In the genomic region with DNA sequence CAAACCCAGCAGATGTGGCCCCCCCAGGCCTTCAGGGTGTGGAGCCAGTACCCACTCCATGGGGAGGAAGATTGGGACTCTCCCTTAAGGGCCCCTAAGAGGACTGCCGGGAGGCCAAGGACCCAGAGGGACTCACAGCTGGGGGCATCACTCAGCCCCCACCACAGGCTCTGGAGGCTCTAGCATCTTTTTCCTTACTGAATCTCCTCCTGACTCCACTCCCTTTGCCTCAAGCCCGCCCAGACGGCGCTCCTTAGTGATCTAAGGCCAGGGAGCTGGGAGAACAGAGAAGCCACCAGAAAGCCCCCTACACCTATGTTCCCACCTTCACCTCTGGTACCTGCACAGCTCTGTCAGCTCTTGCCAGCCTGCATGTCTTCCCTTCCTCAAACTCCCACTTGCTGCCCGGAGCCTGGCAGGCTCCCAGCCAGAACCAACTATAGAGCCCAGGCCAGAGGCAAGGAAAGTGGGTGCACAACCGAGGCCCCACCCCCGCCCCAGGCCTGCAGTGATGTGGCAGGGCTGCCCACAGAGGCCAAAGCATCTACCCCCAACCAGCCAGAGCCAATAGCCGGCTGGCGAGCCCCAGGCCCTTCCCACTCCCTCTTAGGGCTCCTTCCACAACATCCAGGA, we compare ENCODE assay signal across 2 cellular contexts.
TF ChIP-seq lines count a peak whose summit lies in the region.

No MANE protein-coding gene starts in this region.

TF ChIP-seq in GM23338, 12 proteins besides CTCF, POLR2A, EP300 and RAD21 (continues in another document):
- TF ChIP-seq EZH2 (IDR thresholded peaks at IDR 0.05; ENCODE audit: low read depth, unreplicated experiment) (no peak), ZNF331 (CRISPR knock-in tag; IDR thresholded peaks at IDR 0.05; ENCODE audit: low read depth) (no peak), EZH2phosphoT487 (IDR thresholded peaks at IDR 0.05; ENCODE audit: unreplicated experiment) (no peak), STAT1 (IDR thresholded peaks at IDR 0.05; ENCODE audit: unreplicated experiment) (no peak), POLR2AphosphoS5 (IDR thresholded peaks at IDR 0.05; ENCODE audit: low read depth) (no peak), ZNF114 (CRISPR knock-in tag; IDR thresholded peaks at IDR 0.05) (no peak), ETS1 (IDR thresholded peaks at IDR 0.05) (no peak), CREB1 (CRISPR knock-in tag; IDR thresholded peaks at IDR 0.05; ENCODE audit: low read depth) (no peak), JUNB (IDR thresholded peaks at IDR 0.05; ENCODE audit: unreplicated experiment) (no peak), NANOG (IDR thresholded peaks at IDR 0.05; ENCODE audit: borderline replicate concordance) (no peak)
- TF ChIP-seq, protein P1, sequence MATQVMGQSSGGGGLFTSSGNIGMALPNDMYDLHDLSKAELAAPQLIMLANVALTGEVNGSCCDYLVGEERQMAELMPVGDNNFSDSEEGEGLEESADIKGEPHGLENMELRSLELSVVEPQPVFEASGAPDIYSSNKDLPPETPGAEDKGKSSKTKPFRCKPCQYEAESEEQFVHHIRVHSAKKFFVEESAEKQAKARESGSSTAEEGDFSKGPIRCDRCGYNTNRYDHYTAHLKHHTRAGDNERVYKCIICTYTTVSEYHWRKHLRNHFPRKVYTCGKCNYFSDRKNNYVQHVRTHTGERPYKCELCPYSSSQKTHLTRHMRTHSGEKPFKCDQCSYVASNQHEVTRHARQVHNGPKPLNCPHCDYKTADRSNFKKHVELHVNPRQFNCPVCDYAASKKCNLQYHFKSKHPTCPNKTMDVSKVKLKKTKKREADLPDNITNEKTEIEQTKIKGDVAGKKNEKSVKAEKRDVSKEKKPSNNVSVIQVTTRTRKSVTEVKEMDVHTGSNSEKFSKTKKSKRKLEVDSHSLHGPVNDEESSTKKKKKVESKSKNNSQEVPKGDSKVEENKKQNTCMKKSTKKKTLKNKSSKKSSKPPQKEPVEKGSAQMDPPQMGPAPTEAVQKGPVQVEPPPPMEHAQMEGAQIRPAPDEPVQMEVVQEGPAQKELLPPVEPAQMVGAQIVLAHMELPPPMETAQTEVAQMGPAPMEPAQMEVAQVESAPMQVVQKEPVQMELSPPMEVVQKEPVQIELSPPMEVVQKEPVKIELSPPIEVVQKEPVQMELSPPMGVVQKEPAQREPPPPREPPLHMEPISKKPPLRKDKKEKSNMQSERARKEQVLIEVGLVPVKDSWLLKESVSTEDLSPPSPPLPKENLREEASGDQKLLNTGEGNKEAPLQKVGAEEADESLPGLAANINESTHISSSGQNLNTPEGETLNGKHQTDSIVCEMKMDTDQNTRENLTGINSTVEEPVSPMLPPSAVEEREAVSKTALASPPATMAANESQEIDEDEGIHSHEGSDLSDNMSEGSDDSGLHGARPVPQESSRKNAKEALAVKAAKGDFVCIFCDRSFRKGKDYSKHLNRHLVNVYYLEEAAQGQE (IDR thresholded peaks at IDR 0.05; ENCODE audit: unreplicated experiment) = no peak

TF ChIP-seq in H1, 55 proteins besides CTCF, POLR2A, EP300 and RAD21:
- TF ChIP-seq YY1 (IDR thresholded peaks at IDR 0.05; ENCODE audit: low read depth, low read length) (no peak), SUZ12 (IDR thresholded peaks at IDR 0.05; ENCODE audit: low read length) (no peak)
